In genomic region chr5:5675511-5675910, GRCh38 we compare ENCODE assay signal across 26 cellular contexts.
"Had no signal": no experiment of that assay in that cellular context is flagged by ENCODE, and none has a peak within 500 bp of the region (broad histone marks: within the 10 kb centered on the region; RNA-seq: fewer than 3 reads in every experiment).

No MANE protein-coding gene starts in this region.

- H3K36me3 Mint-ChIP-seq: activated naive CD4-positive, alpha-beta T cell treated with anti-CD3 and anti-CD28 coated beads, Interleukin-2, amount 10 ng/mL, durations not matched to agents 7 days and 5 days; activated naive CD8-positive, alpha-beta T cell treated with anti-CD3 and anti-CD28 coated beads, Interleukin-2, amount 10 ng/mL, durations not matched to agents 7 days and 5 days had no signal

- DNase-seq: activated CD4-positive, alpha-beta memory T cell treated with anti-CD3 and anti-CD28 coated beads, Interleukin-2, amount 10 ng/mL, durations not matched to agents 7 days and 5 days; activated CD4-positive, alpha-beta T cell treated with anti-CD3 and anti-CD28 coated beads for 48 hours; activated CD8-positive, alpha-beta memory T cell treated with anti-CD3 and anti-CD28 coated beads, Interleukin-2, amount 50 U/mL, for 48 hours; activated gamma-delta T cell; activated naive CD4-positive, alpha-beta T cell treated with anti-CD3 and anti-CD28 coated beads, Interleukin-2, amount 10 ng/mL, durations not matched to agents 7 days and 5 days; activated naive CD8-positive, alpha-beta T cell treated with anti-CD3 and anti-CD28 coated beads, Interleukin-2, amount 10 ng/mL, durations not matched to agents 7 days and 5 days; activated T-cell treated with anti-CD3 and anti-CD28 coated beads, Interleukin-2, amount 50 U/mL, for 24 hours; amniotic stem cell; cerebellar nuclear complex; colonic mucosa; effector CD8-positive, alpha-beta T cell; hippocampal formation; left colon; nephron progenitor cell; ovary; retina; stimulated activated CD4-positive, alpha-beta T cell treated with anti-CD3 and anti-CD28 coated beads, Interleukin-2, amount 100 ng/mL, for 48 hours; stimulated activated naive CD4-positive, alpha-beta T cell treated with Interleukin-2 at 50 U/mL for 16 hours; SW 1271; T-helper 9 cell; WERI-Rb-1 had no signal

- H3K27ac ChIP-seq: colonic mucosa, epithelial cell of prostate, neutrophil, ovary, WERI-Rb-1 had no signal

- H3K27me3 Mint-ChIP-seq: activated CD4-positive, alpha-beta memory T cell treated with anti-CD3 and anti-CD28 coated beads, Interleukin-2, amount 10 ng/mL, durations not matched to agents 7 days and 5 days; activated naive CD4-positive, alpha-beta T cell treated with anti-CD3 and anti-CD28 coated beads, Interleukin-2, amount 10 ng/mL, durations not matched to agents 7 days and 5 days; activated T-cell treated with anti-CD3 and anti-CD28 coated beads, Interleukin-2, amount 50 U/mL, for 24 hours; progenitor cell of endocrine pancreas had no signal

- H3K9me3 Mint-ChIP-seq: nephron progenitor cell had no signal

- H3K27me3 ChIP-seq: colonic mucosa, neutrophil, ovary, tibial nerve had no signal

- H3K36me3 ChIP-seq: colonic mucosa, neutrophil, ovary, tibial nerve, WERI-Rb-1 had no signal

- H3K4me3 Mint-ChIP-seq: activated CD4-positive, alpha-beta memory T cell treated with anti-CD3 and anti-CD28 coated beads, Interleukin-2, amount 10 ng/mL, durations not matched to agents 7 days and 5 days; activated naive CD4-positive, alpha-beta T cell treated with anti-CD3 and anti-CD28 coated beads, Interleukin-2, amount 10 ng/mL, durations not matched to agents 7 days and 5 days; activated naive CD8-positive, alpha-beta T cell treated with anti-CD3 and anti-CD28 coated beads, Interleukin-2, amount 10 ng/mL, durations not matched to agents 7 days and 5 days; activated T-cell treated with anti-CD3 and anti-CD28 coated beads, Interleukin-2, amount 50 U/mL, for 24 hours; nephron progenitor cell; T-helper 1 cell treated with Interleukin-12 subunit alpha and Interleukin-12 subunit beta and Interleukin-4 antibody, amounts not matched to agents 30 μg/mL and 1 μg/mL, for 36 hours had no signal

- H3K4me1 ChIP-seq: colonic mucosa had no signal

- H3K4me1 Mint-ChIP-seq: activated CD4-positive, alpha-beta memory T cell treated with anti-CD3 and anti-CD28 coated beads, Interleukin-2, amount 10 ng/mL, durations not matched to agents 7 days and 5 days; activated naive CD4-positive, alpha-beta T cell treated with anti-CD3 and anti-CD28 coated beads, Interleukin-2, amount 10 ng/mL, durations not matched to agents 7 days and 5 days; activated naive CD8-positive, alpha-beta T cell treated with anti-CD3 and anti-CD28 coated beads, Interleukin-2, amount 10 ng/mL, durations not matched to agents 7 days and 5 days; nephron progenitor cell had no signal

- H3K4me3 ChIP-seq: colonic mucosa, ovary, tibial nerve had no signal

- H3K27ac Mint-ChIP-seq: activated CD4-positive, alpha-beta memory T cell treated with anti-CD3 and anti-CD28 coated beads, Interleukin-2, amount 10 ng/mL, durations not matched to agents 7 days and 5 days; activated naive CD4-positive, alpha-beta T cell treated with anti-CD3 and anti-CD28 coated beads, Interleukin-2, amount 10 ng/mL, durations not matched to agents 7 days and 5 days; activated naive CD8-positive, alpha-beta T cell treated with anti-CD3 and anti-CD28 coated beads, Interleukin-2, amount 10 ng/mL, durations not matched to agents 7 days and 5 days; activated T-cell treated with anti-CD3 and anti-CD28 coated beads, Interleukin-2, amount 50 U/mL, for 24 hours; nephron progenitor cell; progenitor cell of endocrine pancreas; T-helper 1 cell treated with Interleukin-12 subunit alpha and Interleukin-12 subunit beta and Interleukin-4 antibody, amounts not matched to agents 30 μg/mL and 1 μg/mL, for 36 hours had no signal

- H3K9me3 ChIP-seq: colonic mucosa, neutrophil, ovary, tibial nerve had no signal
